16 cellular contexts compared by ENCODE assay signal in genomic region chr17:34582185-34582900, GRCh38. TPM values are rescaled to one million over a fixed set of nuclear protein-coding genes. Genes with fewer than 3 reads are reported as not detected.
DNase-seq lines count a peak whose midpoint lies in the region; ATAC-seq, FAIRE-seq and TF ChIP-seq lines count a peak whose summit lies in the region.
"Had no signal": no experiment of that assay in that cellular context is flagged by ENCODE, and none has a peak within 500 bp of the region (broad histone marks: within the 10 kb centered on the region; RNA-seq: fewer than 3 reads in every experiment).

No MANE protein-coding gene starts in this region.

- peaks cover 82 to 100% (median 98%) of the 10 kb centered on the region in 4 experiments for H3K27me3 ChIP-seq in H1 (replicated peaks in 1 of 4; ENCODE audit: control insufficient read depth in 3 of 4, extremely low read depth in 1 of 4, insufficient read depth in 3 of 4, low read length in 3 of 4)
- H3K27me3 ChIP-seq in neural progenitor cell: peaks cover 100% of the 10 kb centered on the region

- no peak overlapping the region for H3K27ac Mint-ChIP-seq in neural progenitor cell
- H3K27ac Mint-ChIP-seq: activated T-helper 1 cell treated with anti-CD3 and anti-CD28 coated beads, Interleukin-12 subunit alpha, Interleukin-12 subunit beta, Interleukin-2, Interleukin-4 antibody, amounts not matched to agents 30 ng/mL and 10 ng/mL and 1 ng/mL, durations not matched to agents 14 hours and 24 hours and 36 hours had no signal

- no peaks in the 10 kb centered on the region for H3K9me3 ChIP-seq in H1 (ENCODE audit: insufficient read depth in 2 of 2, low read depth in 1 of 2, low read length in 1 of 2)
- no peaks in the 10 kb centered on the region for H3K9me3 ChIP-seq in neural progenitor cell (ENCODE audit: low read depth)

- H2AFZ ChIP-seq in H1 (ENCODE audit: low read length) (no peak overlapping the region), neural progenitor cell (replicated peaks) (no peak overlapping the region)

- peak overlapping the region; percentile 75 to 86 for H3K4me2 ChIP-seq in H1 (ENCODE audit: insufficient read depth in 1 of 2, low read depth in 2 of 2, low read length in 2 of 2)
- peak overlapping the region; percentile 96 for H3K4me2 ChIP-seq in neural progenitor cell

- H4K20me1 ChIP-seq in H1 (replicated peaks in 1 of 2; ENCODE audit: control insufficient read depth in 1 of 2, insufficient read depth in 2 of 2, low read length in 2 of 2) (peaks cover 11 to 29% of the 10 kb centered on the region in 2 experiments), neural progenitor cell (ENCODE audit: low read depth) (peaks cover 63% of the 10 kb centered on the region)

- H2BK15ac ChIP-seq in H1 (ENCODE audit: low read length): no peak overlapping the region

- TF ChIP-seq CTCF in H1 (IDR thresholded peaks at IDR 0.05; ENCODE audit: control extremely low read depth in 1 of 3, insufficient read depth in 1 of 3, low read depth in 1 of 3, low read length in 3 of 3): no peak
- TF ChIP-seq CTCF in neural progenitor cell (IDR thresholded peaks at IDR 0.05): no peak

- H3K9ac ChIP-seq in H1 (replicated peaks in 1 of 4; ENCODE audit: extremely low read depth in 1 of 4, low read depth in 3 of 4, low read length in 3 of 4): no peak overlapping the region
- H3K9ac ChIP-seq in neural progenitor cell: no peak overlapping the region

- H3K9me3 Mint-ChIP-seq in neural progenitor cell: no peaks in the 10 kb centered on the region
- H3K9me3 Mint-ChIP-seq: activated T-helper 1 cell treated with anti-CD3 and anti-CD28 coated beads, Interleukin-12 subunit alpha, Interleukin-12 subunit beta, Interleukin-2, Interleukin-4 antibody, amounts not matched to agents 30 ng/mL and 10 ng/mL and 1 ng/mL, durations not matched to agents 14 hours and 24 hours and 36 hours had no signal

- peaks cover 24% of the 10 kb centered on the region for H3K4me1 Mint-ChIP-seq in neural progenitor cell

- peak; percentile 29 for DNase-seq in DMS79 treated with DMSO at 0.1 percent for 48 hours (lab: John Stamatoyannopoulos, UW)
- peak; percentile 8 for DNase-seq in NCI-H1105 (lab: John Stamatoyannopoulos, UW)
- DNase-seq in H1 (ENCODE audit: low read depth in 1 of 2, low spot score in 2 of 2): no peak
- peak; percentile 23 for DNase-seq in neural progenitor cell (ENCODE audit: low spot score)
- no peak for DNase-seq in UCSD-AML1 (lab: John Stamatoyannopoulos, UW; ENCODE audit: unreplicated experiment)
- DNase-seq in DMS53 (lab: John Stamatoyannopoulos, UW): no peak
- DNase-seq: EL, foreskin keratinocyte, islet precursor cell, NCI-H187, NCI-H748 treated with DMSO at 0.1 percent for 48 hours had no signal

- TF ChIP-seq EP300 in H1 (IDR thresholded peaks at IDR 0.05; ENCODE audit: borderline replicate concordance in 1 of 2, low read depth in 2 of 2, low read length in 2 of 2): no peak

- ATAC-seq in HG02642 (IDR thresholded peaks at IDR 0.05; ENCODE audit: poor library complexity, unreplicated experiment): no peak
- ATAC-seq: foreskin keratinocyte had no signal

- H3K4me3 Mint-ChIP-seq in neural progenitor cell: peak overlapping the region; percentile 77
- H3K4me3 Mint-ChIP-seq: activated T-helper 1 cell treated with anti-CD3 and anti-CD28 coated beads, Interleukin-12 subunit alpha, Interleukin-12 subunit beta, Interleukin-2, Interleukin-4 antibody, amounts not matched to agents 30 ng/mL and 10 ng/mL and 1 ng/mL, durations not matched to agents 14 hours and 24 hours and 36 hours had no signal

- TF ChIP-seq RAD21 in H1 (IDR thresholded peaks at IDR 0.05 in 1 of 2, conservative IDR thresholded peaks at IDR 0.05 in 1 of 2; ENCODE audit: low read depth in 2 of 2, low read length in 2 of 2): no peak

- H3K36me3 ChIP-seq in H1 (ENCODE audit: control insufficient read depth in 2 of 4, insufficient read depth in 4 of 4, low read length in 3 of 4) (peaks cover 0 to 4% (median 0%) of the 10 kb centered on the region in 4 experiments; a peak in 1 of 8 replicates), neural progenitor cell (no peaks in the 10 kb centered on the region)

- CTCF ChIA-PET in H1 (lab: Charles Lee; ENCODE audit: partially characterized antibody): interaction anchor here (0.6 to 2.1 kb wide), 13 partner anchors 14 to 428 kb away, joined by 3 to 9 read pairs (median 3); no protein-coding TSS in a partner anchor

- no peak overlapping the region for H3K27ac ChIP-seq in H1 (ENCODE audit: low read depth, low read length)
- H3K27ac ChIP-seq in neural progenitor cell: no peak overlapping the region
- H3K27ac ChIP-seq: foreskin keratinocyte, RWPE1 had no signal

- no peak overlapping the region for H2BK5ac ChIP-seq in H1 (ENCODE audit: low read depth, low read length)

- no peak for FAIRE-seq in H1 (lab: Jason Lieb, UNC)
- FAIRE-seq: GM12892 had no signal

- H3K79me2 ChIP-seq in H1 (ENCODE audit: control insufficient read depth in 1 of 2, insufficient read depth in 2 of 2, low read length in 2 of 2) (no peaks in the 10 kb centered on the region), neural progenitor cell (ENCODE audit: low read depth) (no peaks in the 10 kb centered on the region)

- no peak overlapping the region for H4K5ac ChIP-seq in H1 (ENCODE audit: insufficient read length, low read depth, low read length)

- no peak for TF ChIP-seq POLR2A in H1 (IDR thresholded peaks at IDR 0.05; ENCODE audit: control extremely low read depth in 1 of 2, low read depth in 2 of 2, low read length in 2 of 2)

- no peak overlapping the region for H3K56ac ChIP-seq in H1 (replicated peaks; ENCODE audit: insufficient read length, low read depth, low read length)

- H3K23ac ChIP-seq in H1 (ENCODE audit: insufficient read length): no peak overlapping the region

- no peak overlapping the region for H3K14ac ChIP-seq in H1 (ENCODE audit: insufficient read length)

- POLR2A ChIA-PET in H1 (lab: Charles Lee; ENCODE audit: partially characterized antibody): interaction anchor here (1.0 to 1.6 kb wide), 3 partner anchors 34 to 55 kb away, joined by 3 to 4 read pairs (median 4); no protein-coding TSS in a partner anchor

- no peak overlapping the region for H4K91ac ChIP-seq in H1 (replicated peaks; ENCODE audit: insufficient read length, low read length)

- H3K4me1 ChIP-seq in H1 (replicated peaks in 1 of 4; ENCODE audit: control insufficient read depth in 3 of 4, insufficient read depth in 4 of 4, low read length in 3 of 4) (peaks cover 6 to 38% (median 25%) of the 10 kb centered on the region in 4 experiments), neural progenitor cell (peaks cover 43% of the 10 kb centered on the region)
- H3K4me1 ChIP-seq: foreskin keratinocyte had no signal

- H2AK5ac ChIP-seq in H1 (ENCODE audit: low read depth, low read length): no peak overlapping the region

- no peak overlapping the region for H3K4ac ChIP-seq in H1 (replicated peaks; ENCODE audit: insufficient read length, low read depth, low read length)

- H3K23me2 ChIP-seq in H1 (ENCODE audit: low read depth, low read length): peaks cover 29% of the 10 kb centered on the region; the same call in 1 of the 2 replicates

- H3K18ac ChIP-seq in H1 (ENCODE audit: extremely low read depth, low read length): 0 out of 2 replicates have a peak overlapping the region, but pooled peaks have one; percentile 9

- H4K8ac ChIP-seq in H1 (ENCODE audit: extremely low read depth, insufficient read depth, low read length): no peak overlapping the region

- H3K4me3 ChIP-seq in H1 (ENCODE audit: extremely low read depth in 1 of 4, insufficient read depth in 2 of 4, low read depth in 3 of 4, low read length in 4 of 4) (peak overlapping the region in 2 of 4 experiments; percentile 40 to 63; a peak in 4 of 8 replicates), neural progenitor cell (peak overlapping the region; percentile 53)

- no peaks in the 10 kb centered on the region for H3K36me3 Mint-ChIP-seq in neural progenitor cell

- no peak overlapping the region for H2BK12ac ChIP-seq in H1 (ENCODE audit: low read depth, low read length)

- 14% methylated on average over 12 of the region's 22 CpGs; no CpG with 5 or more reads in 1 of the 2 experiments for WGBS in H1 (ENCODE audit: extremely low coverage in 1 of 2, insufficient coverage in 1 of 2, insufficient read length in 1 of 2, insufficient replicate concordance in 2 of 2, low coverage in 1 of 2, low lambda C conversion rate in 2 of 2, missing lambda C conversion rate in 1 of 2), 2 experiments

- H2BK120ac ChIP-seq in H1 (replicated peaks; ENCODE audit: low read depth, low read length): no peak overlapping the region

- H2BK20ac ChIP-seq in H1 (ENCODE audit: low read length): no peak overlapping the region

- H3K79me1 ChIP-seq in H1 (ENCODE audit: low read depth, low read length): no peaks in the 10 kb centered on the region

- peaks cover 73% of the 10 kb centered on the region for H3K27me3 Mint-ChIP-seq in neural progenitor cell (ENCODE audit: insufficient read depth, low read depth)

- peaks cover 14% of the 10 kb centered on the region for H3F3A ChIP-seq in neural progenitor cell (ENCODE audit: low read depth)

TF ChIP-seq in H1, 55 proteins besides CTCF, POLR2A, EP300 and RAD21:
- TF ChIP-seq TCF12 (IDR thresholded peaks at IDR 0.05; ENCODE audit: low read depth, low read length) (0 out of 2 replicates have a peak, but pooled peaks have one; percentile 22), SRF (IDR thresholded peaks at IDR 0.05; ENCODE audit: low read depth, low read length) (no peak), POLR2AphosphoS5 (IDR thresholded peaks at IDR 0.05; ENCODE audit: low read depth, low read length) (peak; percentile 83)
TF ChIP-seq in H1: peak in this region for 2.

RNA-seq across cellular contexts. Expression of gene TMEM132E, which starts 3.0 kb away (rescaled TPM):
- total RNA-seq in H1 (2021; fragmentation: NEBNext Ultra II Directional; extraction: Animal tissue kit (Norgen Biotek cat#: 25700)): 0.31 and 0.45 TPM in 2 replicates
- 0.60 and 0.67 TPM in 2 replicates for polyA plus RNA-seq in H1 (2011; rRNA removed)
- 0.35 TPM for polyA plus RNA-seq in H1 (2011; cell fraction: cytosol; rRNA removed)
- 2.6 TPM for polyA plus RNA-seq in H1 (2011; cell fraction: nucleus; rRNA removed)
- 0.18 to 0.65 TPM (median 0.55 TPM) in 4 replicates for polyA plus RNA-seq in H1 (2012, experiment 1 of 2)
- polyA plus RNA-seq in H1 (2012, experiment 2 of 2): 0.26 TPM
- polyA plus RNA-seq in H1 (2013, experiment 1 of 2): 0.32 TPM
- polyA plus RNA-seq in H1 (2013, experiment 2 of 2): 0.17 TPM
- polyA minus RNA-seq in H1 (2011; rRNA and poly(A)+ RNA removed): 0.24 and 0.69 TPM in 2 replicates
- polyA minus RNA-seq in H1 (2011; cell fraction: cytosol; rRNA and poly(A)+ RNA removed): 0.22 TPM
- polyA minus RNA-seq in H1 (2011; cell fraction: nucleus; rRNA and poly(A)+ RNA removed): 0.40 TPM
- 0.21 and 0.43 TPM in 2 replicates for total RNA-seq in neural progenitor cell (ENCODE audit: low replicate concordance)
- total RNA-seq: activated T-helper 1 cell treated with anti-CD3 and anti-CD28 coated beads, Interleukin-12 subunit alpha, Interleukin-12 subunit beta, Interleukin-2, Interleukin-4 antibody, amounts not matched to agents 30 ng/mL and 10 ng/mL and 1 ng/mL, durations not matched to agents 14 hours and 24 hours and 36 hours; foreskin keratinocyte had no signal
- polyA plus RNA-seq: BJ, foreskin keratinocyte had no signal

Comparison
In these comparisons a context has a peak if more than half of its experiments do, and no peak if none do; other contexts are left out.
1. DNase-seq: peak in DMS79 treated with DMSO at 0.1 percent for 48 hours (single experiment), NCI-H1105 (single experiment) and neural progenitor cell (single experiment); none in H1 (0 of 2), UCSD-AML1 (single experiment) and DMS53 (single experiment).